Comparison of ENCODE assay signal across 1 cellular context in the genomic region with DNA sequence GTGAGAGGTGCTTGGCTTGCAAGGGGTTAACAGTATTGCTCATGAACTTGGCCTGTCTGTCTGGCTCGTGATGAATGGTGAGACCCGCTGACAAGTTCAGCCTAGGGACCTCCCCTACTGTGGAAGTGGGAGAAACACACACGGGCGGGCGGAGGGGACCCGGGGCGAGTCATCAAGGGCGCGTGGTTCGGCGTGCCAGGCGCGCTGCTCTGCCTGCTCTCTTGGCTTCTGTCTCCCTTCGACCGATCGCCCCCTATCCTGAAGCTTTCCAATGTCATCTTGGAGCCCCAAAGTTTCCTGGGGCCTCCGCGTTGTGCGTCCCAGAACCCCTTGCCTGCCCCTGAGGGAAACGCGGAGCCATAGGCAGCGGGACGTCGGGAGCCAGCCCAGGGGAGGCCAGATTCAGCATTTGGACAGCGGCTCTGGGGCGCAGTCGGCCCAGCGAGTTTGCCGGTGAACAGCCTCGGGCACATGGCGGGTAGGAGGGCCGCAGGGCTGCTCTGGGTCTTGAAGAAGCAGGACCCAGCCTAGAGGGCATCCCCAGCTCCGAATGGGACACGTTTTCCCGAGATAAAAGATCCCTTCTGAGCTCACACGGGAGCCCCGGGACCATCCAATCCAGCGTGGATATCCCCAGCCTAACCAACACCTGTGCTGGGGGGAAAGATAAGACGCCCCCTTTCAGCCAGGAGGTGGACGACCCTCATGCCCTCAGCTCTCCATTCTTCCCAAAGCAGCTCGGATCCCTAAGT.
TF ChIP-seq lines count a peak whose summit lies in the region.

No MANE protein-coding gene starts in this region.

TF ChIP-seq in HepG2, 621 proteins besides CTCF, POLR2A, EP300 and RAD21 (continued from another document and continues in another):
- TF ChIP-seq, protein P1, sequence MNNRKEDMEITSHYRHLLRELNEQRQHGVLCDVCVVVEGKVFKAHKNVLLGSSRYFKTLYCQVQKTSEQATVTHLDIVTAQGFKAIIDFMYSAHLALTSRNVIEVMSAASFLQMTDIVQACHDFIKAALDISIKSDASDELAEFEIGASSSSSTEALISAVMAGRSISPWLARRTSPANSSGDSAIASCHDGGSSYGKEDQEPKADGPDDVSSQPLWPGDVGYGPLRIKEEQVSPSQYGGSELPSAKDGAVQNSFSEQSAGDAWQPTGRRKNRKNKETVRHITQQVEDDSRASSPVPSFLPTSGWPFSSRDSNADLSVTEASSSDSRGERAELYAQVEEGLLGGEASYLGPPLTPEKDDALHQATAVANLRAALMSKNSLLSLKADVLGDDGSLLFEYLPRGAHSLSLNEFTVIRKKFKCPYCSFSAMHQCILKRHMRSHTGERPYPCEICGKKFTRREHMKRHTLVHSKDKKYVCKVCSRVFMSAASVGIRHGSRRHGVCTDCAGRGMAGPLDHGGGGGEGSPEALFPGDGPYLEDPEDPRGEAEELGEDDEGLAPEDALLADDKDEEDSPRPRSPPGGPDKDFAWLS (CRISPR knock-in tag; IDR thresholded peaks at IDR 0.05; ENCODE audit: borderline replicate concordance), result no peak
- TF ChIP-seq DNMT3B (CRISPR knock-in tag; conservative IDR thresholded peaks at IDR 0.05) (0 out of 2 replicates have a peak, but pooled peaks have one; percentile 49), SMAD1 (CRISPR knock-in tag; IDR thresholded peaks at IDR 0.05; ENCODE audit: borderline replicate concordance, low read depth) (no peak), ZNF552 (CRISPR knock-in tag; IDR thresholded peaks at IDR 0.05; ENCODE audit: borderline replicate concordance) (peak; percentile 69; the same call in 1 of the 2 replicates), WIZ (CRISPR knock-in tag; IDR thresholded peaks at IDR 0.05) (peak; percentile 94; the same call in 1 of the 2 replicates), TAF1 (CRISPR knock-in tag; IDR thresholded peaks at IDR 0.05) (no peak), ZMAT3 (CRISPR knock-in tag; conservative IDR thresholded peaks at IDR 0.05) (peak; percentile 71; the same call in 1 of the 2 replicates), ZKSCAN1 (IDR thresholded peaks at IDR 0.05; ENCODE audit: low read length) (no peak), MTA1 (CRISPR knock-in tag; IDR thresholded peaks at IDR 0.05; ENCODE audit: borderline replicate concordance) (no peak), ZNF777 (CRISPR knock-in tag; IDR thresholded peaks at IDR 0.05) (0 out of 2 replicates have a peak, but pooled peaks have one; percentile 33), MAFK (conservative IDR thresholded peaks at IDR 0.05 in 1 of 2, IDR thresholded peaks at IDR 0.05 in 1 of 2; ENCODE audit: low read length in 2 of 2) (no peak), ZNF891 (CRISPR knock-in tag; IDR thresholded peaks at IDR 0.05) (no peak), SALL1 (CRISPR knock-in tag; IDR thresholded peaks at IDR 0.05) (peak; percentile 88), NFYB (CRISPR knock-in tag; IDR thresholded peaks at IDR 0.05) (no peak; the same call in 1 of the 2 replicates), TOPORS (CRISPR knock-in tag; IDR thresholded peaks at IDR 0.05) (no peak), ZNF850 (CRISPR knock-in tag; conservative IDR thresholded peaks at IDR 0.05) (no peak), REXO4 (CRISPR knock-in tag; IDR thresholded peaks at IDR 0.05; ENCODE audit: borderline replicate concordance) (0 out of 2 replicates have a peak, but pooled peaks have one; percentile 25), ATM (IDR thresholded peaks at IDR 0.05; ENCODE audit: borderline replicate concordance) (no peak), ZFX (CRISPR knock-in tag; IDR thresholded peaks at IDR 0.05; ENCODE audit: low read depth) (0 out of 2 replicates have a peak, but pooled peaks have one; percentile 21), ARNT2 (CRISPR knock-in tag; IDR thresholded peaks at IDR 0.05; ENCODE audit: low read depth) (no peak), CREB1 (IDR thresholded peaks at IDR 0.05) (no peak), CREB1 (CRISPR knock-in tag; IDR thresholded peaks at IDR 0.05) (no peak), RFX1 (IDR thresholded peaks at IDR 0.05) (no peak), ZNF432 (CRISPR knock-in tag; IDR thresholded peaks at IDR 0.05; ENCODE audit: borderline replicate concordance) (no peak), SIX4 (CRISPR knock-in tag; IDR thresholded peaks at IDR 0.05) (peak; percentile 56; the same call in 1 of the 2 replicates), ZNF343 (CRISPR knock-in tag; IDR thresholded peaks at IDR 0.05) (no peak), ZNF629 (CRISPR knock-in tag; conservative IDR thresholded peaks at IDR 0.05) (no peak), ISL2 (CRISPR knock-in tag; IDR thresholded peaks at IDR 0.05) (peak; percentile 58; the same call in 1 of the 2 replicates), ZBTB7A (CRISPR knock-in tag; IDR thresholded peaks at IDR 0.05) (0 out of 2 replicates have a peak, but pooled peaks have one; percentile 54), ZSCAN9 (CRISPR knock-in tag; IDR thresholded peaks at IDR 0.05; ENCODE audit: borderline replicate concordance) (peak; percentile 96), ZNF230 (CRISPR knock-in tag; IDR thresholded peaks at IDR 0.05) (no peak), TBL1XR1 (IDR thresholded peaks at IDR 0.05; ENCODE audit: borderline replicate concordance, low read length, partially characterized antibody) (no peak), MAFG (CRISPR knock-in tag; IDR thresholded peaks at IDR 0.05) (no peak), MTF2 (CRISPR knock-in tag; IDR thresholded peaks at IDR 0.05; ENCODE audit: borderline replicate concordance) (peak; percentile 87; the same call in 1 of the 2 replicates)
- TF ChIP-seq, protein P2, sequence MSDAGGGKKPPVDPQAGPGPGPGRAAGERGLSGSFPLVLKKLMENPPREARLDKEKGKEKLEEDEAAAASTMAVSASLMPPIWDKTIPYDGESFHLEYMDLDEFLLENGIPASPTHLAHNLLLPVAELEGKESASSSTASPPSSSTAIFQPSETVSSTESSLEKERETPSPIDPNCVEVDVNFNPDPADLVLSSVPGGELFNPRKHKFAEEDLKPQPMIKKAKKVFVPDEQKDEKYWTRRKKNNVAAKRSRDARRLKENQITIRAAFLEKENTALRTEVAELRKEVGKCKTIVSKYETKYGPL (CRISPR knock-in tag; IDR thresholded peaks at IDR 0.05), result peak; percentile 79; the same call in 1 of the 2 replicates
- TF ChIP-seq, protein P3, sequence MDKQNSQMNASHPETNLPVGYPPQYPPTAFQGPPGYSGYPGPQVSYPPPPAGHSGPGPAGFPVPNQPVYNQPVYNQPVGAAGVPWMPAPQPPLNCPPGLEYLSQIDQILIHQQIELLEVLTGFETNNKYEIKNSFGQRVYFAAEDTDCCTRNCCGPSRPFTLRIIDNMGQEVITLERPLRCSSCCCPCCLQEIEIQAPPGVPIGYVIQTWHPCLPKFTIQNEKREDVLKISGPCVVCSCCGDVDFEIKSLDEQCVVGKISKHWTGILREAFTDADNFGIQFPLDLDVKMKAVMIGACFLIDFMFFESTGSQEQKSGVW (CRISPR knock-in tag; IDR thresholded peaks at IDR 0.05; ENCODE audit: borderline replicate concordance), result no peak
- TF ChIP-seq, protein P4, sequence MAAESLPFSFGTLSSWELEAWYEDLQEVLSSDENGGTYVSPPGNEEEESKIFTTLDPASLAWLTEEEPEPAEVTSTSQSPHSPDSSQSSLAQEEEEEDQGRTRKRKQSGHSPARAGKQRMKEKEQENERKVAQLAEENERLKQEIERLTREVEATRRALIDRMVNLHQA (CRISPR knock-in tag; IDR thresholded peaks at IDR 0.05), result no peak
- TF ChIP-seq, protein P5, sequence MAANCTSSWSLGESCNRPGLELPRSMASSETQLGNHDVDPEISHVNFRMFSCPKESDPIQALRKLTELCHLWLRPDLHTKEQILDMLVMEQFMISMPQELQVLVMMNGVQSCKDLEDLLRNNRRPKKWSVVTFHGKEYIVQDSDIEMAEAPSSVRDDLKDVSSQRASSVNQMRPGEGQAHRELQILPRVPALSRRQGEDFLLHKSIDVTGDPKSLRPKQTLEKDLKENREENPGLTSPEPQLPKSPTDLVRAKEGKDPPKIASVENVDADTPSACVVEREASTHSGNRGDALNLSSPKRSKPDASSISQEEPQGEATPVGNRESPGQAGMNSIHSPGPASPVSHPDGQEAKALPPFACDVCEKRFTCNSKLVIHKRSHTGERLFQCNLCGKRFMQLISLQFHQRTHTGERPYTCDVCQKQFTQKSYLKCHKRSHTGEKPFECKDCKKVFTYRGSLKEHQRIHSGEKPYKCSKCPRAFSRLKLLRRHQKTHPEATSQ (CRISPR knock-in tag; IDR thresholded peaks at IDR 0.05; ENCODE audit: borderline replicate concordance), result no peak
- TF ChIP-seq, protein P6, sequence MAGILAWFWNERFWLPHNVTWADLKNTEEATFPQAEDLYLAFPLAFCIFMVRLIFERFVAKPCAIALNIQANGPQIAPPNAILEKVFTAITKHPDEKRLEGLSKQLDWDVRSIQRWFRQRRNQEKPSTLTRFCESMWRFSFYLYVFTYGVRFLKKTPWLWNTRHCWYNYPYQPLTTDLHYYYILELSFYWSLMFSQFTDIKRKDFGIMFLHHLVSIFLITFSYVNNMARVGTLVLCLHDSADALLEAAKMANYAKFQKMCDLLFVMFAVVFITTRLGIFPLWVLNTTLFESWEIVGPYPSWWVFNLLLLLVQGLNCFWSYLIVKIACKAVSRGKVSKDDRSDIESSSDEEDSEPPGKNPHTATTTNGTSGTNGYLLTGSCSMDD (CRISPR knock-in tag; IDR thresholded peaks at IDR 0.05), result peak; percentile 77; the same call in 1 of the 2 replicates
- TF ChIP-seq, protein P7, sequence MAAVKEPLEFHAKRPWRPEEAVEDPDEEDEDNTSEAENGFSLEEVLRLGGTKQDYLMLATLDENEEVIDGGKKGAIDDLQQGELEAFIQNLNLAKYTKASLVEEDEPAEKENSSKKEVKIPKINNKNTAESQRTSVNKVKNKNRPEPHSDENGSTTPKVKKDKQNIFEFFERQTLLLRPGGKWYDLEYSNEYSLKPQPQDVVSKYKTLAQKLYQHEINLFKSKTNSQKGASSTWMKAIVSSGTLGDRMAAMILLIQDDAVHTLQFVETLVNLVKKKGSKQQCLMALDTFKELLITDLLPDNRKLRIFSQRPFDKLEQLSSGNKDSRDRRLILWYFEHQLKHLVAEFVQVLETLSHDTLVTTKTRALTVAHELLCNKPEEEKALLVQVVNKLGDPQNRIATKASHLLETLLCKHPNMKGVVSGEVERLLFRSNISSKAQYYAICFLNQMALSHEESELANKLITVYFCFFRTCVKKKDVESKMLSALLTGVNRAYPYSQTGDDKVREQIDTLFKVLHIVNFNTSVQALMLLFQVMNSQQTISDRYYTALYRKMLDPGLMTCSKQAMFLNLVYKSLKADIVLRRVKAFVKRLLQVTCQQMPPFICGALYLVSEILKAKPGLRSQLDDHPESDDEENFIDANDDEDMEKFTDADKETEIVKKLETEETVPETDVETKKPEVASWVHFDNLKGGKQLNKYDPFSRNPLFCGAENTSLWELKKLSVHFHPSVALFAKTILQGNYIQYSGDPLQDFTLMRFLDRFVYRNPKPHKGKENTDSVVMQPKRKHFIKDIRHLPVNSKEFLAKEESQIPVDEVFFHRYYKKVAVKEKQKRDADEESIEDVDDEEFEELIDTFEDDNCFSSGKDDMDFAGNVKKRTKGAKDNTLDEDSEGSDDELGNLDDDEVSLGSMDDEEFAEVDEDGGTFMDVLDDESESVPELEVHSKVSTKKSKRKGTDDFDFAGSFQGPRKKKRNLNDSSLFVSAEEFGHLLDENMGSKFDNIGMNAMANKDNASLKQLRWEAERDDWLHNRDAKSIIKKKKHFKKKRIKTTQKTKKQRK (IDR thresholded peaks at IDR 0.05; ENCODE audit: low read length), result no peak
- TF ChIP-seq, protein P8, sequence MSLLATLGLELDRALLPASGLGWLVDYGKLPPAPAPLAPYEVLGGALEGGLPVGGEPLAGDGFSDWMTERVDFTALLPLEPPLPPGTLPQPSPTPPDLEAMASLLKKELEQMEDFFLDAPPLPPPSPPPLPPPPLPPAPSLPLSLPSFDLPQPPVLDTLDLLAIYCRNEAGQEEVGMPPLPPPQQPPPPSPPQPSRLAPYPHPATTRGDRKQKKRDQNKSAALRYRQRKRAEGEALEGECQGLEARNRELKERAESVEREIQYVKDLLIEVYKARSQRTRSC (CRISPR knock-in tag; IDR thresholded peaks at IDR 0.05; ENCODE audit: low read depth), result no peak
- TF ChIP-seq, protein P9, sequence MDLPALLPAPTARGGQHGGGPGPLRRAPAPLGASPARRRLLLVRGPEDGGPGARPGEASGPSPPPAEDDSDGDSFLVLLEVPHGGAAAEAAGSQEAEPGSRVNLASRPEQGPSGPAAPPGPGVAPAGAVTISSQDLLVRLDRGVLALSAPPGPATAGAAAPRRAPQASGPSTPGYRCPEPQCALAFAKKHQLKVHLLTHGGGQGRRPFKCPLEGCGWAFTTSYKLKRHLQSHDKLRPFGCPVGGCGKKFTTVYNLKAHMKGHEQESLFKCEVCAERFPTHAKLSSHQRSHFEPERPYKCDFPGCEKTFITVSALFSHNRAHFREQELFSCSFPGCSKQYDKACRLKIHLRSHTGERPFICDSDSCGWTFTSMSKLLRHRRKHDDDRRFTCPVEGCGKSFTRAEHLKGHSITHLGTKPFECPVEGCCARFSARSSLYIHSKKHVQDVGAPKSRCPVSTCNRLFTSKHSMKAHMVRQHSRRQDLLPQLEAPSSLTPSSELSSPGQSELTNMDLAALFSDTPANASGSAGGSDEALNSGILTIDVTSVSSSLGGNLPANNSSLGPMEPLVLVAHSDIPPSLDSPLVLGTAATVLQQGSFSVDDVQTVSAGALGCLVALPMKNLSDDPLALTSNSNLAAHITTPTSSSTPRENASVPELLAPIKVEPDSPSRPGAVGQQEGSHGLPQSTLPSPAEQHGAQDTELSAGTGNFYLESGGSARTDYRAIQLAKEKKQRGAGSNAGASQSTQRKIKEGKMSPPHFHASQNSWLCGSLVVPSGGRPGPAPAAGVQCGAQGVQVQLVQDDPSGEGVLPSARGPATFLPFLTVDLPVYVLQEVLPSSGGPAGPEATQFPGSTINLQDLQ (CRISPR knock-in tag; IDR thresholded peaks at IDR 0.05), result peak; percentile 71; the same call in 1 of the 2 replicates
- TF ChIP-seq, protein P10, sequence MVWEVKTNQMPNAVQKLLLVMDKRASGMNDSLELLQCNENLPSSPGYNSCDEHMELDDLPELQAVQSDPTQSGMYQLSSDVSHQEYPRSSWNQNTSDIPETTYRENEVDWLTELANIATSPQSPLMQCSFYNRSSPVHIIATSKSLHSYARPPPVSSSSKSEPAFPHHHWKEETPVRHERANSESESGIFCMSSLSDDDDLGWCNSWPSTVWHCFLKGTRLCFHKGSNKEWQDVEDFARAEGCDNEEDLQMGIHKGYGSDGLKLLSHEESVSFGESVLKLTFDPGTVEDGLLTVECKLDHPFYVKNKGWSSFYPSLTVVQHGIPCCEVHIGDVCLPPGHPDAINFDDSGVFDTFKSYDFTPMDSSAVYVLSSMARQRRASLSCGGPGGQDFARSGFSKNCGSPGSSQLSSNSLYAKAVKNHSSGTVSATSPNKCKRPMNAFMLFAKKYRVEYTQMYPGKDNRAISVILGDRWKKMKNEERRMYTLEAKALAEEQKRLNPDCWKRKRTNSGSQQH (CRISPR knock-in tag; IDR thresholded peaks at IDR 0.05; ENCODE audit: low read depth), result peak; percentile 92
- TF ChIP-seq, protein P11, sequence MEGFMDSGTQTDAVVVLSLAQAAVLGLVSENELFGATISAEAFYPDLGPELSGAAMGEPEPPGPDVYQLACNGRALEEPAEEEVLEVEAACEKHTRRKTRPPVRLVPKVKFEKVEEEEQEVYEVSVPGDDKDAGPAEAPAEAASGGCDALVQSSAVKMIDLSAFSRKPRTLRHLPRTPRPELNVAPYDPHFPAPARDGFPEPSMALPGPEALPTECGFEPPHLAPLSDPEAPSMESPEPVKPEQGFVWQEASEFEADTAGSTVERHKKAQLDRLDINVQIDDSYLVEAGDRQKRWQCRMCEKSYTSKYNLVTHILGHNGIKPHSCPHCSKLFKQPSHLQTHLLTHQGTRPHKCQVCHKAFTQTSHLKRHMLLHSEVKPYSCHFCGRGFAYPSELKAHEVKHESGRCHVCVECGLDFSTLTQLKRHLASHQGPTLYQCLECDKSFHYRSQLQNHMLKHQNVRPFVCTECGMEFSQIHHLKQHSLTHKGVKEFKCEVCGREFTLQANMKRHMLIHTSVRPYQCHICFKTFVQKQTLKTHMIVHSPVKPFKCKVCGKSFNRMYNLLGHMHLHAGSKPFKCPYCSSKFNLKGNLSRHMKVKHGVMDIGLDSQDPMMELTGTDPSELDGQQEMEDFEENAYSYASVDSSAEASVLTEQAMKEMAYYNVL (CRISPR knock-in tag; IDR thresholded peaks at IDR 0.05; ENCODE audit: borderline replicate concordance), result no peak
